1 cellular context compared by ENCODE assay signal in genomic region chrX:125004799-125005198, GRCh38.
TF ChIP-seq lines count a peak whose summit lies in the region.

No MANE protein-coding gene starts in this region.

TF ChIP-seq in K562, 482 proteins besides CTCF, POLR2A, EP300 and RAD21 (continued from another document):
- TF ChIP-seq ZNF609 (CRISPR knock-in tag; IDR thresholded peaks at IDR 0.05; ENCODE audit: borderline replicate concordance) (no peak), BACH1 (tag; IDR thresholded peaks at IDR 0.05) (peak; percentile 96), CCAR2 (IDR thresholded peaks at IDR 0.05; ENCODE audit: low read depth, low read length) (no peak), MBD2 (IDR thresholded peaks at IDR 0.05; ENCODE audit: borderline replicate concordance, low read depth) (no peak), MAFK (IDR thresholded peaks at IDR 0.05; ENCODE audit: low read length) (peak; percentile 77), ZNF318 (IDR thresholded peaks at IDR 0.05; ENCODE audit: borderline replicate concordance in 1 of 2, low read depth in 1 of 2) (no peak), PKNOX1 (IDR thresholded peaks at IDR 0.05) (no peak), JUND (IDR thresholded peaks at IDR 0.05; ENCODE audit: borderline replicate concordance, low read depth, low read length) (no peak), JUND (tag; IDR thresholded peaks at IDR 0.05; ENCODE audit: borderline replicate concordance, low read depth, low read length) (peak; percentile 21; the same call in 1 of the 3 replicates), E2F4 (CRISPR knock-in tag; IDR thresholded peaks at IDR 0.05; ENCODE audit: low read depth) (no peak), SMARCA4 (IDR thresholded peaks at IDR 0.05) (no peak), ZNF445 (CRISPR knock-in tag; IDR thresholded peaks at IDR 0.05; ENCODE audit: low read depth) (no peak), ZNF830 (CRISPR knock-in tag; IDR thresholded peaks at IDR 0.05) (no peak), RNF219 (CRISPR knock-in tag; IDR thresholded peaks at IDR 0.05) (no peak), TCF7L2 (IDR thresholded peaks at IDR 0.05; ENCODE audit: low read depth, low read length) (no peak), GATAD2B (IDR thresholded peaks at IDR 0.05; ENCODE audit: borderline replicate concordance) (no peak), ZNF316 (IDR thresholded peaks at IDR 0.05) (peak; percentile 94), SIN3B (IDR thresholded peaks at IDR 0.05; ENCODE audit: low read depth) (no peak), TAF15 (IDR thresholded peaks at IDR 0.05; ENCODE audit: low read depth, low read length) (no peak), CCNT2 (IDR thresholded peaks at IDR 0.05; ENCODE audit: borderline replicate concordance, extremely low read depth, insufficient read length, low read depth, low read length) (no peak), CEBPG (CRISPR knock-in tag; IDR thresholded peaks at IDR 0.05) (no peak), CEBPG (tag; conservative IDR thresholded peaks at IDR 0.05 in 1 of 2, IDR thresholded peaks at IDR 0.05 in 1 of 2) (no peak), FOXA1 (IDR thresholded peaks at IDR 0.05; ENCODE audit: borderline replicate concordance) (no peak), ATF3 (IDR thresholded peaks at IDR 0.05) (peak; percentile 66), ATF3 (CRISPR knock-in tag; conservative IDR thresholded peaks at IDR 0.05) (no peak), FOSL1 (tag; conservative IDR thresholded peaks at IDR 0.05) (peak; percentile 50; the same call in 1 of the 2 replicates), ZNF77 (CRISPR knock-in tag; IDR thresholded peaks at IDR 0.05) (no peak), DDX20 (tag; IDR thresholded peaks at IDR 0.05; ENCODE audit: low read depth) (no peak), ELK1 (CRISPR knock-in tag; IDR thresholded peaks at IDR 0.05) (no peak), IFI16 (CRISPR knock-in tag; IDR thresholded peaks at IDR 0.05) (no peak), SMARCB1 (IDR thresholded peaks at IDR 0.05; ENCODE audit: insufficient read length, low read depth) (no peak), MAFG (tag; conservative IDR thresholded peaks at IDR 0.05) (peak; percentile 76), MCM5 (IDR thresholded peaks at IDR 0.05; ENCODE audit: low read depth) (no peak), ZNF311 (CRISPR knock-in tag; IDR thresholded peaks at IDR 0.05) (no peak), TSC22D4 (tag; IDR thresholded peaks at IDR 0.05) (no peak), SMAD4 (CRISPR knock-in tag; conservative IDR thresholded peaks at IDR 0.05) (no peak), C11orf30 (IDR thresholded peaks at IDR 0.05; ENCODE audit: low read depth) (peak; percentile 85), HDAC8 (tag; IDR thresholded peaks at IDR 0.05) (no peak), U2AF1 (optimal IDR thresholded peaks at IDR 0.05; ENCODE audit: low read depth, low read length) (no peak), NFE2 (IDR thresholded peaks at IDR 0.05; ENCODE audit: low read depth) (peak; percentile 51), ZNF224 (CRISPR knock-in tag; IDR thresholded peaks at IDR 0.05) (no peak)
- TF ChIP-seq, protein P1, sequence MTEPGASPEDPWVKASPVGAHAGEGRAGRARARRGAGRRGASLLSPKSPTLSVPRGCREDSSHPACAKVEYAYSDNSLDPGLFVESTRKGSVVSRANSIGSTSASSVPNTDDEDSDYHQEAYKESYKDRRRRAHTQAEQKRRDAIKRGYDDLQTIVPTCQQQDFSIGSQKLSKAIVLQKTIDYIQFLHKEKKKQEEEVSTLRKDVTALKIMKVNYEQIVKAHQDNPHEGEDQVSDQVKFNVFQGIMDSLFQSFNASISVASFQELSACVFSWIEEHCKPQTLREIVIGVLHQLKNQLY (CRISPR knock-in tag; conservative IDR thresholded peaks at IDR 0.05): no peak
- TF ChIP-seq, protein P2, sequence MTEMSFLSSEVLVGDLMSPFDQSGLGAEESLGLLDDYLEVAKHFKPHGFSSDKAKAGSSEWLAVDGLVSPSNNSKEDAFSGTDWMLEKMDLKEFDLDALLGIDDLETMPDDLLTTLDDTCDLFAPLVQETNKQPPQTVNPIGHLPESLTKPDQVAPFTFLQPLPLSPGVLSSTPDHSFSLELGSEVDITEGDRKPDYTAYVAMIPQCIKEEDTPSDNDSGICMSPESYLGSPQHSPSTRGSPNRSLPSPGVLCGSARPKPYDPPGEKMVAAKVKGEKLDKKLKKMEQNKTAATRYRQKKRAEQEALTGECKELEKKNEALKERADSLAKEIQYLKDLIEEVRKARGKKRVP (CRISPR knock-in tag; IDR thresholded peaks at IDR 0.05): no peak
